ENCODE assay signal across 10 cellular contexts in genomic region chr6:149499066-149499465, GRCh38. TPM values are rescaled to one million over a fixed set of nuclear protein-coding genes. Genes with fewer than 3 reads are reported as not detected.
A peak's percentile ranks its signal among the peaks of the same experiment; 100 is the strongest.
DNase-seq lines count a peak whose midpoint lies in the region; ATAC-seq and TF ChIP-seq lines count a peak whose summit lies in the region.
"Had no signal": no experiment of that assay in that cellular context is flagged by ENCODE, and none has a peak within 500 bp of the region (broad histone marks: within the 10 kb centered on the region; RNA-seq: fewer than 3 reads in every experiment).

No MANE protein-coding gene starts in this region.

- no peaks in the 10 kb centered on the region for H3K27me3 Mint-ChIP-seq in T-helper 2 cell treated with Interferon-gamma antibody and Interleukin-4, amounts not matched to agents 5 μg/mL and 100 μg/mL, for 36 hours (ENCODE audit: low read depth)

- CTCF ChIA-PET in BJ (lab: Yijun Ruan, JAX): interaction anchor here (1.1 kb wide), 1 partner anchor 11 kb away, joined by 3 read pairs; no protein-coding TSS in a partner anchor

- in situ Hi-C loops in astrocyte of the cerebellum (cut with HindIII; ENCODE audit: low sequenced_read_pairs): no loop called here

- H3K36me3 Mint-ChIP-seq in T-helper 2 cell treated with Interferon-gamma antibody and Interleukin-4, amounts not matched to agents 5 μg/mL and 100 μg/mL, for 36 hours (ENCODE audit: low read depth): peaks cover 14% of the 10 kb centered on the region

- H3K4me3 ChIP-seq in BJ (ENCODE audit: low read depth, low read length): no peak overlapping the region
- no peak overlapping the region for H3K4me3 ChIP-seq in astrocyte of the cerebellum (ENCODE audit: low read depth, low read length)
- no peak overlapping the region for H3K4me3 ChIP-seq in right lobe of liver
- H3K4me3 ChIP-seq: SJSA1, upper lobe of left lung had no signal

- DNase-seq in BJ (ENCODE audit: low read depth) (peak; percentile 8), HS-5 (ENCODE audit: low read depth) (peak; percentile 95), astrocyte of the cerebellum (ENCODE audit: low read depth) (peak; percentile 75), right lobe of liver (no peak)
- DNase-seq in T-helper 2 cell treated with Interferon-gamma antibody and Interleukin-4, amounts not matched to agents 5 μg/mL and 100 μg/mL, for 36 hours (ENCODE audit: low spot score): no peak
- DNase-seq: upper lobe of left lung had no signal

- H3K4me3 Mint-ChIP-seq in T-helper 2 cell treated with Interferon-gamma antibody and Interleukin-4, amounts not matched to agents 5 μg/mL and 100 μg/mL, for 36 hours: no peak overlapping the region

- H3K9me3 Mint-ChIP-seq in T-helper 2 cell treated with Interferon-gamma antibody and Interleukin-4, amounts not matched to agents 5 μg/mL and 100 μg/mL, for 36 hours: no peaks in the 10 kb centered on the region

- H3K27ac ChIP-seq in right lobe of liver: no peak overlapping the region
- H3K27ac ChIP-seq: SJSA1 had no signal

- TF ChIP-seq CTCF in BJ (IDR thresholded peaks at IDR 0.05; ENCODE audit: insufficient read depth, low read depth, low read length) (no peak), astrocyte of the cerebellum (IDR thresholded peaks at IDR 0.05; ENCODE audit: low read depth, low read length, missing control alignments) (no peak), right lobe of liver (IDR thresholded peaks at IDR 0.05) (no peak)

- no peaks in the 10 kb centered on the region for H3K36me3 ChIP-seq in BJ (ENCODE audit: control insufficient read depth, insufficient read depth, low read length)
- H3K36me3 ChIP-seq in right lobe of liver: no peaks in the 10 kb centered on the region
- H3K36me3 ChIP-seq: SJSA1 had no signal

- no peak overlapping the region for H3K27ac Mint-ChIP-seq in T-helper 2 cell treated with Interferon-gamma antibody and Interleukin-4, amounts not matched to agents 5 μg/mL and 100 μg/mL, for 36 hours

- H3K27me3 ChIP-seq in BJ (ENCODE audit: control insufficient read depth, insufficient read depth, low read length): no peaks in the 10 kb centered on the region
- no peaks in the 10 kb centered on the region for H3K27me3 ChIP-seq in right lobe of liver
- H3K27me3 ChIP-seq: SJSA1, upper lobe of left lung had no signal

- TF ChIP-seq POLR2A in right lobe of liver (IDR thresholded peaks at IDR 0.05): no peak

- ATAC-seq in right lobe of liver: peak in 3 of 4 donors; percentile 20 to 59 (median 43)
- ATAC-seq in GM21367 (IDR thresholded peaks at IDR 0.05; ENCODE audit: unreplicated experiment): no peak
- no peak for ATAC-seq in GM21381 (IDR thresholded peaks at IDR 0.05; ENCODE audit: unreplicated experiment)
- no peak for ATAC-seq in GM19324 (IDR thresholded peaks at IDR 0.05; ENCODE audit: low FRiP score, unreplicated experiment)

- 45% methylated on average over 3 of the region's 3 CpGs for WGBS in right lobe of liver (ENCODE audit: insufficient coverage, low coverage, low lambda C conversion rate, missing lambda C conversion rate)

- POLR2A ChIA-PET in BJ (lab: Charles Lee): no interaction called here

- intact Hi-C loops in right lobe of liver (cut with DNase I): no loop called here

- peaks cover 45% of the 10 kb centered on the region for H3K4me1 Mint-ChIP-seq in T-helper 2 cell treated with Interferon-gamma antibody and Interleukin-4, amounts not matched to agents 5 μg/mL and 100 μg/mL, for 36 hours (ENCODE audit: low read depth)

- H3K9me3 ChIP-seq in right lobe of liver: no peaks in the 10 kb centered on the region
- H3K9me3 ChIP-seq: SJSA1, upper lobe of left lung had no signal

- no peaks in the 10 kb centered on the region for H3K4me1 ChIP-seq in right lobe of liver
- H3K4me1 ChIP-seq: upper lobe of left lung had no signal

RNA-seq across cellular contexts. Expression of gene ZC3H12D, which starts 14.3 kb away (rescaled TPM):
- 0.02 and 0.04 TPM in 2 replicates for polyA plus RNA-seq in BJ (2011; rRNA removed)
- polyA minus RNA-seq in BJ (2011; rRNA and poly(A)+ RNA removed): 0.14 TPM in 1 of 2 replicates, not detected in the other
- 1 to 10 TPM in 1 of 6 experiments, under 1 TPM in 5; 0.49 to 1.4 (median 0.90) TPM for total RNA-seq in right lobe of liver
- total RNA-seq: SJSA1 had no signal

RNA-seq across cellular contexts. Expression of gene PPIL4, which starts 46.8 kb away (rescaled TPM):
- 2.6 and 7.4 TPM in 2 replicates for polyA plus RNA-seq in BJ (2011; rRNA removed)
- polyA minus RNA-seq in BJ (2011; rRNA and poly(A)+ RNA removed): 2.9 and 3.8 TPM in 2 replicates
- 1 to 10 TPM; 7.5 to 9.6 (median 8.7) TPM for total RNA-seq in right lobe of liver

Comparison
In these comparisons a context has a peak if more than half of its experiments do, and no peak if none do; other contexts are left out.
1. DNase-seq: peak in BJ (single experiment), HS-5 (single experiment) and astrocyte of the cerebellum (single experiment); none in right lobe of liver (0 of 3) and T-helper 2 cell treated with Interferon-gamma antibody and Interleukin-4, amounts not matched to agents 5 μg/mL and 100 μg/mL, for 36 hours (single experiment).
2. ATAC-seq: peak in right lobe of liver (3 of 4); none in GM21367 (single experiment), GM21381 (single experiment) and GM19324 (single experiment).